ENCODE assay signal across 10 cellular contexts in genomic region chr12:130161261-130162231, GRCh38. TPM values are rescaled to one million over a fixed set of nuclear protein-coding genes. Genes with fewer than 3 reads are reported as not detected.
A peak's percentile ranks its signal among the peaks of the same experiment; 100 is the strongest.
DNase-seq lines count a peak whose midpoint lies in the region; ATAC-seq and TF ChIP-seq lines count a peak whose summit lies in the region.
"Had no signal": no experiment of that assay in that cellular context is flagged by ENCODE, and none has a peak within 500 bp of the region (broad histone marks: within the 10 kb centered on the region; RNA-seq: fewer than 3 reads in every experiment).

No MANE protein-coding gene starts in this region.

- H3K9ac ChIP-seq in iPS-20b (ENCODE audit: low read depth, low read length): peak overlapping the region; percentile 20; the same call in 1 of the 2 replicates

- CTCF ChIA-PET in HEK293T (lab: Yijun Ruan, JAX): interaction anchor here (1.1 kb wide), 1 partner anchor 28 kb away, joined by 3 read pairs; no protein-coding TSS in a partner anchor

- intact Hi-C loops in sigmoid colon (cut with DNase I): no loop called here

- no peaks in the 10 kb centered on the region for H3K9me3 Mint-ChIP-seq in activated naive CD8-positive, alpha-beta T cell treated with anti-CD3 and anti-CD28 coated beads for 36 hours

- H3K4me3 ChIP-seq in iPS-20b (ENCODE audit: low read length) (peak overlapping the region; percentile 58), sigmoid colon (peak overlapping the region; percentile 18 to 54 (median 43))

- TF ChIP-seq POLR2A in sigmoid colon (IDR thresholded peaks at IDR 0.05): no peak

- no peaks in the 10 kb centered on the region for H3K4me1 Mint-ChIP-seq in activated naive CD8-positive, alpha-beta T cell treated with anti-CD3 and anti-CD28 coated beads for 36 hours

- peak; percentile 39 for DNase-seq in HEK293T (ENCODE audit: extremely low spot score)
- DNase-seq in activated naive CD8-positive, alpha-beta T cell treated with anti-CD3 and anti-CD28 coated beads for 36 hours: no peak
- DNase-seq in sigmoid colon: no peak
- DNase-seq in NCI-H1436 (lab: John Stamatoyannopoulos, UW): no peak
- no peak for DNase-seq in COLO829 (ENCODE audit: low spot score)
- DNase-seq: erythroblast, NCI-H1092 treated with DMSO at 0.1 percent for 48 hours had no signal

- H3K4me1 ChIP-seq in iPS-20b (ENCODE audit: insufficient read depth, low read length): peaks cover 47% of the 10 kb centered on the region
- H3K4me1 ChIP-seq in sigmoid colon: peaks cover 0 to 30% (median 26%) of the 10 kb centered on the region in 4 donors

- ATAC-seq in HG03520 (IDR thresholded peaks at IDR 0.05; ENCODE audit: unreplicated experiment) (no peak), GM19035 (IDR thresholded peaks at IDR 0.05; ENCODE audit: unreplicated experiment) (no peak)

- no peak for TF ChIP-seq CTCF in sigmoid colon (IDR thresholded peaks at IDR 0.05)

- H3K27me3 ChIP-seq in iPS-20b (ENCODE audit: insufficient read depth, low read length): peaks cover 96% of the 10 kb centered on the region
- peaks cover 34 to 78% (median 42%) of the 10 kb centered on the region in 3 donors for H3K27me3 ChIP-seq in sigmoid colon

- no peak for TF ChIP-seq EP300 in sigmoid colon (IDR thresholded peaks at IDR 0.05)

- WGBS in sigmoid colon, 2 donors: 2 to 5% methylated on average over 85 of the region's 85 CpGs

- H3K36me3 ChIP-seq in iPS-20b (ENCODE audit: insufficient read depth, low read depth, low read length): no peaks in the 10 kb centered on the region
- no peaks in the 10 kb centered on the region for H3K36me3 ChIP-seq in sigmoid colon

- peaks cover 53% of the 10 kb centered on the region for H3K27me3 Mint-ChIP-seq in activated naive CD8-positive, alpha-beta T cell treated with anti-CD3 and anti-CD28 coated beads for 36 hours

- H3K27ac ChIP-seq in iPS-20b (ENCODE audit: low read length) (no peak overlapping the region), sigmoid colon (no peak overlapping the region)

- peak overlapping the region; percentile 18 for H3K4me3 Mint-ChIP-seq in activated naive CD8-positive, alpha-beta T cell treated with anti-CD3 and anti-CD28 coated beads for 36 hours

- no peaks in the 10 kb centered on the region for H3K36me3 Mint-ChIP-seq in activated naive CD8-positive, alpha-beta T cell treated with anti-CD3 and anti-CD28 coated beads for 36 hours

- H3K9me3 ChIP-seq in iPS-20b (ENCODE audit: insufficient read depth, low read depth, low read length) (no peaks in the 10 kb centered on the region), sigmoid colon (no peaks in the 10 kb centered on the region)

- POLR2A ChIA-PET in HEK293T (lab: Yijun Ruan, JAX): no interaction called here

- H3K27ac Mint-ChIP-seq in activated naive CD8-positive, alpha-beta T cell treated with anti-CD3 and anti-CD28 coated beads for 36 hours: no peak overlapping the region

TF ChIP-seq in HEK293T, 16 proteins besides CTCF, POLR2A, EP300 and RAD21:
- TF ChIP-seq NFRKB (IDR thresholded peaks at IDR 0.05): no peak
- TF ChIP-seq ZNF384 (IDR thresholded peaks at IDR 0.05): no peak
- no peak for TF ChIP-seq FOXM1 (IDR thresholded peaks at IDR 0.05; ENCODE audit: borderline replicate concordance)
- TF ChIP-seq FOXK2 (IDR thresholded peaks at IDR 0.05): no peak
- no peak for TF ChIP-seq SUZ12 (IDR thresholded peaks at IDR 0.05)
- no peak for TF ChIP-seq BHLHE40 (IDR thresholded peaks at IDR 0.05; ENCODE audit: borderline replicate concordance)
- TF ChIP-seq HDGF (IDR thresholded peaks at IDR 0.05; ENCODE audit: borderline replicate concordance): no peak
- TF ChIP-seq FOXA1 (IDR thresholded peaks at IDR 0.05): no peak
- TF ChIP-seq L3MBTL2 (conservative IDR thresholded peaks at IDR 0.05): no peak
- no peak for TF ChIP-seq SP1 (IDR thresholded peaks at IDR 0.05)
- no peak for TF ChIP-seq LEF1 (IDR thresholded peaks at IDR 0.05; ENCODE audit: borderline replicate concordance)
- TF ChIP-seq ELF4 (IDR thresholded peaks at IDR 0.05): no peak
- TF ChIP-seq, protein P1, sequence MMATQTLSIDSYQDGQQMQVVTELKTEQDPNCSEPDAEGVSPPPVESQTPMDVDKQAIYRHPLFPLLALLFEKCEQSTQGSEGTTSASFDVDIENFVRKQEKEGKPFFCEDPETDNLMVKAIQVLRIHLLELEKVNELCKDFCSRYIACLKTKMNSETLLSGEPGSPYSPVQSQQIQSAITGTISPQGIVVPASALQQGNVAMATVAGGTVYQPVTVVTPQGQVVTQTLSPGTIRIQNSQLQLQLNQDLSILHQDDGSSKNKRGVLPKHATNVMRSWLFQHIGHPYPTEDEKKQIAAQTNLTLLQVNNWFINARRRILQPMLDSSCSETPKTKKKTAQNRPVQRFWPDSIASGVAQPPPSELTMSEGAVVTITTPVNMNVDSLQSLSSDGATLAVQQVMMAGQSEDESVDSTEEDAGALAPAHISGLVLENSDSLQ (IDR thresholded peaks at IDR 0.05): no peak
- TF ChIP-seq CTBP1 (IDR thresholded peaks at IDR 0.05; ENCODE audit: borderline replicate concordance): no peak
- no peak for TF ChIP-seq ARNT (IDR thresholded peaks at IDR 0.05)
- no peak for TF ChIP-seq TARDBP (IDR thresholded peaks at IDR 0.05)

RNA-seq across cellular contexts. Expression of gene FZD10, which starts 0.7 kb away (rescaled TPM):
- total RNA-seq in activated naive CD8-positive, alpha-beta T cell treated with anti-CD3 and anti-CD28 coated beads for 36 hours: not detected
- total RNA-seq in sigmoid colon: 1 to 10 TPM in 2 of 4 donors, under 1 TPM in 2; 0.27 to 1.7 (median 0.93) TPM
- polyA plus RNA-seq in sigmoid colon: under 1 TPM in 2 of 3 donors, not detected in 1; 0.13 to 0.60 TPM
